In genomic region chr10:71458387-71458786, GRCh38 we compare ENCODE assay signal across 29 cellular contexts.
"Had no signal": no experiment of that assay in that cellular context is flagged by ENCODE, and none has a peak within 500 bp of the region (broad histone marks: within the 10 kb centered on the region; RNA-seq: fewer than 3 reads in every experiment).

No MANE protein-coding gene starts in this region.

- H3K9me3 ChIP-seq: colonic mucosa, esophagus muscularis mucosa, esophagus squamous epithelium, gastrocnemius medialis, gastroesophageal sphincter, heart left ventricle, heart right ventricle had no signal

- H3K27ac ChIP-seq: colonic mucosa, coronary artery, dorsolateral prefrontal cortex, epithelial cell of prostate, esophagus muscularis mucosa, esophagus squamous epithelium, foreskin keratinocyte, gastrocnemius medialis, gastroesophageal sphincter, heart left ventricle, heart right ventricle had no signal

- H3K4me1 ChIP-seq: colonic mucosa, esophagus muscularis mucosa, esophagus squamous epithelium, foreskin keratinocyte, gastroesophageal sphincter, heart left ventricle had no signal

- ATAC-seq: effector memory CD8-positive, alpha-beta T cell; esophagus mucosa; foreskin keratinocyte; gastrocnemius medialis; gastroesophageal sphincter; heart left ventricle; heart right ventricle had no signal

- DNase-seq: colonic mucosa; cortex of kidney; dermis blood vessel endothelial cell; dorsolateral prefrontal cortex; effector CD4-positive, alpha-beta T cell; effector CD8-positive, alpha-beta T cell; effector memory CD4-positive, alpha-beta T cell; effector memory CD8-positive, alpha-beta T cell; endodermal cell; erythroblast; esophagus squamous epithelium; foreskin fibroblast; foreskin keratinocyte; foreskin melanocyte; gastrocnemius medialis; glutamatergic neuron; head of caudate nucleus; heart left ventricle; heart right ventricle had no signal

- H3K27me3 ChIP-seq: colonic mucosa, esophagus muscularis mucosa, gastrocnemius medialis, gastroesophageal sphincter, heart left ventricle had no signal

- H3K36me3 ChIP-seq: colonic mucosa, esophagus muscularis mucosa, esophagus squamous epithelium, gastrocnemius medialis, gastroesophageal sphincter, heart left ventricle, heart right ventricle had no signal

- H3K4me3 ChIP-seq: colonic mucosa, coronary artery, dorsolateral prefrontal cortex, esophagus muscularis mucosa, esophagus squamous epithelium, gastrocnemius medialis, gastroesophageal sphincter, heart left ventricle, heart right ventricle had no signal

- H3K27ac Mint-ChIP-seq: dendritic cell treated with granulocyte-macrophage colony-stimulating factor and Interleukin-4, amounts not matched to agents 40 ng/mL and 50 ng/mL, for 4 days; effector memory CD8-positive, alpha-beta T cell; endodermal cell had no signal

- FAIRE-seq: colon, endometrium, endothelial cell of umbilical vein, frontal cortex had no signal

- H3K4me3 Mint-ChIP-seq: dendritic cell treated with granulocyte-macrophage colony-stimulating factor and Interleukin-4, amounts not matched to agents 40 ng/mL and 50 ng/mL, for 4 days; effector memory CD8-positive, alpha-beta T cell; endodermal cell had no signal

- H3K9me3 Mint-ChIP-seq: dendritic cell treated with granulocyte-macrophage colony-stimulating factor and Interleukin-4, amounts not matched to agents 40 ng/mL and 50 ng/mL, for 4 days; effector memory CD8-positive, alpha-beta T cell; endodermal cell had no signal
